ENCODE assay signal across 15 cellular contexts in the genomic region with DNA sequence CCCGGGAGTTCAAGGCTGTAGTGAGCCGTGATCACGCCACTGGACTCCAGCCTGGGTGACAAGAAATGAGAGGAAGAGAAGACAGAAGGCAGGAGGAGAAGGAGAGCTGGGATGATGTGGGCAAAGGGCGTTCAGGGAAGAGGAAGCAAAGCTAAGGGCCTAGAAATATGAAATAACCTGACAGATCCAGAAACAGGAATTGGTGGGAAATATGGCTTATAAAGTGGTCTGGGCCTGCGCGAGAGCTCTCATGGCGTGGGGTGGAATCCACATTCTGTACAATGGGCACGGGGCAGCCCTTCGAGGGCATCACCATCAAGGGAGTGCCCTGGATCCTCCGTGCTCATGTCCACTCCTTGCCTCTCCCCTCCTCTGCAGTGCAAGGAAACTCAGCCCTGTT.
"Had no signal": no experiment of that assay in that cellular context is flagged by ENCODE, and none has a peak within 500 bp of the region (broad histone marks: within the 10 kb centered on the region; RNA-seq: fewer than 3 reads in every experiment).

No MANE protein-coding gene starts in this region.

- H3K4me1 ChIP-seq: psoas muscle, right lobe of liver, suprapubic skin, uterus had no signal

- H3K27ac ChIP-seq: esophagus squamous epithelium, psoas muscle, right lobe of liver, suprapubic skin, thyroid gland, uterus had no signal

- H3K9me3 ChIP-seq: esophagus squamous epithelium, psoas muscle, right lobe of liver, suprapubic skin, thyroid gland, uterus had no signal

- DNase-seq: esophagus squamous epithelium; kidney; left cardiac atrium; mesendoderm; naive B cell; psoas muscle; retina; right lobe of liver; stimulated activated CD4-positive, alpha-beta T cell treated with anti-CD3 and anti-CD28 coated beads, Interleukin-4, amount 100 ng/mL, for 1 hour; stimulated activated CD8-positive, alpha-beta memory T cell treated with anti-CD3 and anti-CD28 coated beads, Interleukin-4, amount 100 ng/mL, for 48 hours; stimulated activated naive CD8-positive, alpha-beta T cell treated with anti-CD3 and anti-CD28 coated beads, Interleukin-15, Interleukin-2, amounts not matched to agents 100 U/mL and 50 U/mL, for 24 hours; thyroid gland; uterus had no signal

- ATAC-seq: left cardiac atrium; psoas muscle; right lobe of liver; stimulated activated effector memory CD8-positive, alpha-beta T cell treated with anti-CD3 and anti-CD28 coated beads, Interleukin-12 subunit alpha, Interleukin-12 subunit beta, amount 100 ng/mL, for 72 hours; stimulated activated naive CD8-positive, alpha-beta T cell treated with anti-CD3 and anti-CD28 coated beads, Interleukin-15, Interleukin-2, amounts not matched to agents 100 U/mL and 50 U/mL, for 24 hours had no signal

- H3K27me3 ChIP-seq: esophagus squamous epithelium, right lobe of liver, suprapubic skin, thyroid gland, uterus had no signal

- H3K36me3 ChIP-seq: right lobe of liver, suprapubic skin, thyroid gland, uterus had no signal

- H3K4me3 ChIP-seq: esophagus squamous epithelium, psoas muscle, right lobe of liver, suprapubic skin, thyroid gland, uterus had no signal
